8 cellular contexts compared by ENCODE assay signal in the genomic region with DNA sequence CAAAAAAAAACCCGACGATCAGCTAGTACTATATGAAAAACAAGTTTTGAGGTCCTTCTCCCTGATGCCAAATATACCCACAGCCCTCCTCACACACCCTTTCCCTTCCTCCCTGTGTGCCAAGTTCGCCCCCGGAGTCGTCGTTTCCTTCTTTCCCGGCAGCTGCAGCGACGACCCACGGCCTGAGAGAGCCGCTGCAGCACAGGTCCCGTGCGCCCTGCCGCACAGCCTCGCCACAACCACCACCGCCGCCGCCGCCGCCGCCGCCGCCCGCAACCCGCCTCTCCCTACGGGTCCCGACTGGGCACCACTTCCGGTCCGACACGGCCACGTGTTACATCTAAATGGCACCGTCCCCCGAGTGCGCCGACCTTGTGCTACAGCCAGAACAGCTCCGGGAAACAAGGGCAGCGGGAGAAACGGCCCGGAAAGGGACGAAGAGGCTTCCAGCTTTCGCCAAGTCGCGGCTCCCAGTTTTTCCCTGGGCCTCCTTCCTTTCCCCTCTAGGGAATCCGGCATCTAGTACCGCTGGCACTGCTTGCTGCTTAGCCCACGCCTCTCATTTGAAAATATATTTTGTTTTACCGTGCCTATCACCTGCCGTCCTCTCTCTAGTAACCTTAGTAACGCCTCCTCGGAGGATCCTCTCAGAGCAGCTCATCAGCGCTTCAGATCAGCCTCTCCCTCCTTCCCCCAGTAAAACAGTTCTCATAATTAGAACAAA. TPM values are rescaled to one million over a fixed set of nuclear protein-coding genes. Genes with fewer than 3 reads are reported as not detected.
DNase-seq lines count a peak whose midpoint lies in the region; ATAC-seq, FAIRE-seq and TF ChIP-seq lines count a peak whose summit lies in the region.

A gene with protein sequence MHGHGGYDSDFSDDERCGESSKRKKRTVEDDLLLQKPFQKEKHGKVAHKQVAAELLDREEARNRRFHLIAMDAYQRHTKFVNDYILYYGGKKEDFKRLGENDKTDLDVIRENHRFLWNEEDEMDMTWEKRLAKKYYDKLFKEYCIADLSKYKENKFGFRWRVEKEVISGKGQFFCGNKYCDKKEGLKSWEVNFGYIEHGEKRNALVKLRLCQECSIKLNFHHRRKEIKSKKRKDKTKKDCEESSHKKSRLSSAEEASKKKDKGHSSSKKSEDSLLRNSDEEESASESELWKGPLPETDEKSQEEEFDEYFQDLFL (minus strand): TSS at position 315 of the 724 bp plus-strand sequence. CDS start 2,486 bp downstream, outside the sequence.

- H3K4me1 ChIP-seq in cardiac muscle cell (ENCODE audit: low read depth): peaks cover 9% of the 10 kb centered on the region
- H3K4me1 ChIP-seq in pancreas: peaks cover 0 to 19% (median 0%) of the 10 kb centered on the region in 3 donors
- peaks cover 0 to 26% (median 5%) of the 10 kb centered on the region in 4 donors for H3K4me1 ChIP-seq in tibial artery

- H3K4me3 Mint-ChIP-seq in activated naive CD8-positive, alpha-beta T cell treated with anti-CD3 and anti-CD28 coated beads, Interleukin-2, amount 10 ng/mL, durations not matched to agents 7 days and 5 days: no peak within 1 kb of the TSS

- ATAC-seq in HG02588 (IDR thresholded peaks at IDR 0.05; ENCODE audit: unreplicated experiment) (peak; percentile 83), pancreas (peak; percentile 97 to 100 (median 99))
- ATAC-seq in activated naive CD8-positive, alpha-beta T cell treated with anti-CD3 and anti-CD28 coated beads, Interleukin-2, amount 10 ng/mL, durations not matched to agents 7 days and 5 days (ENCODE audit: low read depth): peak; percentile 88

- WGBS in pancreas, 2 donors: 0% methylated on average over 47 to 51 of the region's 51 CpGs

- no peaks in the 10 kb centered on the region for H3K36me3 Mint-ChIP-seq in activated naive CD8-positive, alpha-beta T cell treated with anti-CD3 and anti-CD28 coated beads, Interleukin-2, amount 10 ng/mL, durations not matched to agents 7 days and 5 days

- no peaks in the 10 kb centered on the region for H3K27me3 Mint-ChIP-seq in activated naive CD8-positive, alpha-beta T cell treated with anti-CD3 and anti-CD28 coated beads, Interleukin-2, amount 10 ng/mL, durations not matched to agents 7 days and 5 days

- POLR2A ChIA-PET in activated naive CD8-positive, alpha-beta T cell treated with anti-CD3 and anti-CD28 coated beads, Interleukin-2, amount 10 ng/mL, durations not matched to agents 7 days and 5 days (lab: Charles Lee): interaction anchor here (0.7 to 2.4 kb wide), 3 partner anchors 11 to 191 kb away, joined by 4 to 11 read pairs (median 5); partner anchors contain the start of gene SLC35G1

- H3K27me3 ChIP-seq in cardiac muscle cell: no peaks in the 10 kb centered on the region
- no peaks in the 10 kb centered on the region for H3K27me3 ChIP-seq in pancreas
- H3K27me3 ChIP-seq in tibial artery: no peaks in the 10 kb centered on the region

- intact Hi-C loops in pancreas (cut with DNase I): no loop called here
- intact Hi-C loops in tibial artery (cut with DNase I; ENCODE audit: low total_unique reads): loop anchor here (2.0 kb wide), 2 partner anchors 52 to 114 kb away; no protein-coding TSS in a partner anchor

- no peaks in the 10 kb centered on the region for H3K9me3 Mint-ChIP-seq in activated naive CD8-positive, alpha-beta T cell treated with anti-CD3 and anti-CD28 coated beads, Interleukin-2, amount 10 ng/mL, durations not matched to agents 7 days and 5 days

- DNase-seq in GM12864 (ENCODE audit: low read depth) (peak; percentile 83), NCI-H1092 (lab: John Stamatoyannopoulos, UW) (peak; percentile 92), SKM-1 (lab: John Stamatoyannopoulos, UW; ENCODE audit: unreplicated experiment) (peak; percentile 72), cardiac muscle cell (ENCODE audit: low read depth in 1 of 2, low spot score in 1 of 2) (peak; percentile 94), pancreas (peak; percentile 92 to 99 (median 96)), tibial artery (peak; percentile 94)
- peak; percentile 92 for DNase-seq in activated naive CD8-positive, alpha-beta T cell treated with anti-CD3 and anti-CD28 coated beads, Interleukin-2, amount 10 ng/mL, durations not matched to agents 7 days and 5 days

- H3K27ac ChIP-seq in cardiac muscle cell (peak within 1 kb of the TSS; percentile 95), pancreas (peak within 1 kb of the TSS; percentile 51 to 83 (median 70)), tibial artery (peak within 1 kb of the TSS; percentile 85 to 91)

- H3K4me3 ChIP-seq in GM12864 (ENCODE audit: low read depth, low read length) (peak within 1 kb of the TSS; percentile 97), cardiac muscle cell (peak within 1 kb of the TSS; percentile 86), pancreas (peak within 1 kb of the TSS; percentile 55 to 84 (median 62)), tibial artery (peak within 1 kb of the TSS; percentile 57 to 74)

- TF ChIP-seq CTCF in GM12864 (IDR thresholded peaks at IDR 0.05; ENCODE audit: low read depth, low read length, missing control alignments): peak; percentile 51
- TF ChIP-seq CTCF in cardiac muscle cell (IDR thresholded peaks at IDR 0.05; ENCODE audit: low read depth, low read length): peak; percentile 38
- TF ChIP-seq CTCF in pancreas (IDR thresholded peaks at IDR 0.05): peak in 1 of 4 donors; percentile 32
- TF ChIP-seq CTCF in tibial artery (IDR thresholded peaks at IDR 0.05): peak; percentile 49 to 55

- peaks cover 23% of the 10 kb centered on the region for H3K36me3 ChIP-seq in cardiac muscle cell
- H3K36me3 ChIP-seq in pancreas: peaks cover 0 to 14% (median 0%) of the 10 kb centered on the region in 3 donors
- peaks cover 4 to 18% (median 12%) of the 10 kb centered on the region in 3 donors for H3K36me3 ChIP-seq in tibial artery

- FAIRE-seq in pancreas (lab: Jason Lieb, UNC): no peak

- no peak within 1 kb of the TSS for H3K27ac Mint-ChIP-seq in activated naive CD8-positive, alpha-beta T cell treated with anti-CD3 and anti-CD28 coated beads, Interleukin-2, amount 10 ng/mL, durations not matched to agents 7 days and 5 days

- peaks cover 6% of the 10 kb centered on the region for H3K4me1 Mint-ChIP-seq in activated naive CD8-positive, alpha-beta T cell treated with anti-CD3 and anti-CD28 coated beads, Interleukin-2, amount 10 ng/mL, durations not matched to agents 7 days and 5 days

- H3K9me3 ChIP-seq in cardiac muscle cell (ENCODE audit: low read depth) (no peaks in the 10 kb centered on the region), pancreas (no peaks in the 10 kb centered on the region), tibial artery (no peaks in the 10 kb centered on the region)

RNA-seq across cellular contexts. Expression of the gene that starts here (rescaled TPM):
- total RNA-seq in activated naive CD8-positive, alpha-beta T cell treated with anti-CD3 and anti-CD28 coated beads, Interleukin-2, amount 10 ng/mL, durations not matched to agents 7 days and 5 days: 10 to 100 TPM; 13.3 to 15.5 TPM
- total RNA-seq in cardiac muscle cell (4.8 and 13.5 TPM in 2 replicates), pancreas (1 to 10 TPM; 5.1 to 9.7 (median 8.5) TPM)
- polyA plus RNA-seq in cardiac muscle cell (18.2 and 21.6 TPM in 2 replicates), pancreas (10 to 100 TPM in 1 of 2 donors, 1 to 10 TPM in 1; 8.6 to 10.9 TPM)

Comparison
In these comparisons a context has a peak if more than half of its experiments do, and no peak if none do; other contexts are left out.
1. Peak in every context shown above with its lines: DNase-seq, ATAC-seq, H3K4me3 ChIP-seq and H3K27ac ChIP-seq.